ENCODE assay signal across 9 cellular contexts in the genomic region with DNA sequence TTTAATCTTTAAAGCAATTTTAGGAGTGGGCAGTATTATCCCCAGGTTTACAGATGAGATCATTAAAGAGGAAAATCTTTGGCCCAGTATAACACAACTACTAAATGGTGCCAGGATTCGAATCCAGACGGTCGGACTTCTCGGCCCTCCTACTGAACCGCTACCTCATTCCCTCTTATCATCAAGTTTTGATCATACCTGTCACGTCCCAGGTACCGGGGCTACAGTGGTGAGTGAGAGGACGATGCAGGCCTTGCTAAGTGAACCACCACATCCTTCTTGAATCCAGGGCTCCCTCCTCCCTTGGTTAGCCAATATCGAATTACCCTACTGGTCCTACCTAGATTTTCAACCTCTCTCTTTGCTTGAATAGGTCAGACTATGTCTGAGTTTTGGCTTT.
"Had no signal": no experiment of that assay in that cellular context is flagged by ENCODE, and none has a peak within 500 bp of the region (broad histone marks: within the 10 kb centered on the region; RNA-seq: fewer than 3 reads in every experiment).

No MANE protein-coding gene starts in this region.

- H3K27ac ChIP-seq: GM23248 had no signal

- H3K4me3 ChIP-seq: GM23248, HAP-1, K562 had no signal

- ATAC-seq: HCT116, K562 had no signal

- DNase-seq: GM23248, GOT3, H7, HFFc6, IMR-90, KG1 had no signal

- H3K9me3 ChIP-seq: HAP-1 had no signal

- H3K4me1 ChIP-seq: HAP-1 had no signal

- H3K9ac ChIP-seq: GM23248 had no signal
